22 cellular contexts compared by ENCODE assay signal in genomic region chr2:11333431-11334183, GRCh38. TPM values are rescaled to one million over a fixed set of nuclear protein-coding genes. Genes with fewer than 3 reads are reported as not detected.
DNase-seq lines count a peak whose midpoint lies in the region; ATAC-seq, FAIRE-seq and TF ChIP-seq lines count a peak whose summit lies in the region.
"Had no signal": no experiment of that assay in that cellular context is flagged by ENCODE, and none has a peak within 500 bp of the region (broad histone marks: within the 10 kb centered on the region; RNA-seq: fewer than 3 reads in every experiment).

No MANE protein-coding gene starts in this region.

- POLR2A ChIA-PET in HepG2 (lab: Yijun Ruan, JAX): interaction anchor here (1.4 to 4.5 kb wide), 3 partner anchors 11 to 21 kb away, joined by 4 to 28 read pairs (median 6); partner anchors contain the start of gene ROCK2
- POLR2A ChIA-PET in OCI-LY7 (lab: Charles Lee): interaction anchor here (0.6 to 0.7 kb wide), 3 partner anchors 9 to 755 kb away, joined by 3 to 7 read pairs (median 3); no protein-coding TSS in a partner anchor

- H3K9me2 ChIP-seq in Karpas-422 (replicated peaks; ENCODE audit: insufficient read depth, low read length): no peaks in the 10 kb centered on the region
- no peaks in the 10 kb centered on the region for H3K9me2 ChIP-seq in OCI-LY7 (ENCODE audit: insufficient read depth, low read length)

- CTCF ChIA-PET in HepG2 (lab: Yijun Ruan, JAX; ENCODE audit: low intra/inter-chr PET ratio, low total read pairs): no interaction called here
- CTCF ChIA-PET in OCI-LY7 (lab: Charles Lee; ENCODE audit: unreplicated experiment): no interaction called here

- H3K4me1 ChIP-seq in Karpas-422 (ENCODE audit: low read length) (no peaks in the 10 kb centered on the region), HepG2 (ENCODE audit: insufficient read depth, low read length) (peaks cover 82% of the 10 kb centered on the region), psoas muscle (peaks cover 46% of the 10 kb centered on the region), OCI-LY7 (ENCODE audit: insufficient read depth, low read length, poor library complexity, severe bottlenecking) (no peaks in the 10 kb centered on the region)

- peaks cover 4% of the 10 kb centered on the region for H3K9me3 Mint-ChIP-seq in T-helper 2 cell treated with Interferon-gamma antibody and Interleukin-4, amounts not matched to agents 5 μg/mL and 100 μg/mL, for 36 hours
- H3K9me3 Mint-ChIP-seq: HFFc6 had no signal

- no peak for TF ChIP-seq POLR2A in HepG2 (IDR thresholded peaks at IDR 0.05; ENCODE audit: insufficient read depth in 1 of 2, low read depth in 2 of 2, low read length in 2 of 2)

- H3K36me3 Mint-ChIP-seq in T-helper 2 cell treated with Interferon-gamma antibody and Interleukin-4, amounts not matched to agents 5 μg/mL and 100 μg/mL, for 36 hours (ENCODE audit: low read depth): peaks cover 3% of the 10 kb centered on the region

- no peak overlapping the region for H3K9ac ChIP-seq in Karpas-422 (ENCODE audit: low read length)
- H3K9ac ChIP-seq in HepG2 (ENCODE audit: insufficient read depth, low read depth, low read length): no peak overlapping the region

- H2AFZ ChIP-seq in Karpas-422 (ENCODE audit: low read length) (no peak overlapping the region), HepG2 (ENCODE audit: low read length) (no peak overlapping the region), OCI-LY7 (ENCODE audit: low read length) (no peak overlapping the region)
- H2AFZ ChIP-seq: GM23338 had no signal

- H4K20me1 ChIP-seq in Karpas-422 (ENCODE audit: insufficient read depth, low read depth, low read length): peaks cover 19% of the 10 kb centered on the region; the same call in 1 of the 2 replicates
- H4K20me1 ChIP-seq in HepG2 (ENCODE audit: insufficient read depth, low read length): peaks cover 93% of the 10 kb centered on the region
- H4K20me1 ChIP-seq in OCI-LY7 (ENCODE audit: insufficient read depth, low read length): 0 out of 2 replicates have a peak, but pooled peaks cover 3% of the 10 kb centered on the region

- H3K27ac ChIP-seq in Karpas-422 (ENCODE audit: low read length) (no peak overlapping the region), HepG2 (ENCODE audit: extremely low read length, insufficient read depth, low read length) (no peak overlapping the region), psoas muscle (peak overlapping the region; percentile 26), OCI-LY7 (ENCODE audit: low read depth, low read length, poor library complexity, severe bottlenecking) (no peak overlapping the region)
- H3K27ac ChIP-seq: C4-2B, HL-60 had no signal

- intact Hi-C loops in HepG2 (cut with micrococcal nuclease; ENCODE audit: unreplicated experiment) (no loop called here), psoas muscle (cut with DNase I) (no loop called here), OCI-LY7 (cut with micrococcal nuclease; ENCODE audit: unreplicated experiment) (no loop called here)

- H3K4me3 Mint-ChIP-seq in T-helper 2 cell treated with Interferon-gamma antibody and Interleukin-4, amounts not matched to agents 5 μg/mL and 100 μg/mL, for 36 hours: no peak overlapping the region
- H3K4me3 Mint-ChIP-seq: CD4-positive, alpha-beta T cell; GM23338; HFFc6 had no signal

- in situ Hi-C loops in HepG2 (cut with HindIII; ENCODE audit: extremely low pct_ligation_motif_present, low pct_unique_long_range_greater_than_20kb): no loop called here

- BruUV-seq in HepG2 (replicated peaks; lab: Mats Ljungman, UMichigan): no TSS peak
- BruUV-seq in OCI-LY7 (replicated peaks; lab: Mats Ljungman, UMichigan): no TSS peak

- H3K4me2 ChIP-seq in Karpas-422 (ENCODE audit: low read depth, low read length, poor library complexity, severe bottlenecking) (no peak overlapping the region), HepG2 (ENCODE audit: low read depth, low read length) (no peak overlapping the region), OCI-LY7 (ENCODE audit: low read length) (no peak overlapping the region)
- H3K4me2 ChIP-seq: GM23338 had no signal

- H3K36me3 ChIP-seq in Karpas-422 (ENCODE audit: insufficient read depth, low read length): no peaks in the 10 kb centered on the region
- peaks cover 0 to 2% of the 10 kb centered on the region in 2 experiments; a peak in 3 of 5 replicates for H3K36me3 ChIP-seq in HepG2 (replicated peaks in 1 of 2; ENCODE audit: control insufficient read depth in 1 of 2, insufficient read depth in 2 of 2, low read length in 2 of 2)
- no peaks in the 10 kb centered on the region for H3K36me3 ChIP-seq in psoas muscle (ENCODE audit: insufficient read depth in 1 of 2, low read depth in 1 of 2)
- no peaks in the 10 kb centered on the region for H3K36me3 ChIP-seq in OCI-LY7 (ENCODE audit: insufficient read depth, low read length)

- H3K27me3 Mint-ChIP-seq in T-helper 2 cell treated with Interferon-gamma antibody and Interleukin-4, amounts not matched to agents 5 μg/mL and 100 μg/mL, for 36 hours (ENCODE audit: low read depth): no peaks in the 10 kb centered on the region
- H3K27me3 Mint-ChIP-seq: CD4-positive, alpha-beta T cell had no signal

- H3K27me3 ChIP-seq in Karpas-422 (ENCODE audit: low read length): no peaks in the 10 kb centered on the region
- H3K27me3 ChIP-seq in HepG2 (ENCODE audit: control insufficient read depth in 1 of 2, insufficient read depth in 2 of 2, low read length in 2 of 2): no peaks in the 10 kb centered on the region
- no peaks in the 10 kb centered on the region for H3K27me3 ChIP-seq in psoas muscle (ENCODE audit: insufficient read depth in 3 of 3, low read length in 2 of 3)

- 92% methylated on average over 2 of the region's 2 CpGs for WGBS in HepG2 (ENCODE audit: low lambda C conversion rate)
- WGBS in psoas muscle, 3 donors: 50 to 80% (median 54%) methylated on average over 2 of the region's 2 CpGs

- no peak for TF ChIP-seq EP300 in HepG2 (IDR thresholded peaks at IDR 0.05; ENCODE audit: low read depth in 2 of 2, low read length in 2 of 2)
- no peak for TF ChIP-seq EP300 in HepG2 (CRISPR knock-in tag; IDR thresholded peaks at IDR 0.05; ENCODE audit: borderline replicate concordance)

- peaks cover 5% of the 10 kb centered on the region for H3K4me1 Mint-ChIP-seq in T-helper 2 cell treated with Interferon-gamma antibody and Interleukin-4, amounts not matched to agents 5 μg/mL and 100 μg/mL, for 36 hours (ENCODE audit: low read depth)
- H3K4me1 Mint-ChIP-seq: GM23338 had no signal

- TF ChIP-seq RAD21 in HepG2 (CRISPR knock-in tag; IDR thresholded peaks at IDR 0.05): no peak

- DNase-seq in Karpas-422: peak; percentile 7
- DNase-seq in HepG2 (ENCODE audit: low spot score): no peak
- no peak for DNase-seq in psoas muscle
- no peak for DNase-seq in OCI-LY7 (ENCODE audit: low spot score)
- no peak for DNase-seq in T-helper 2 cell treated with Interferon-gamma antibody and Interleukin-4, amounts not matched to agents 5 μg/mL and 100 μg/mL, for 36 hours (ENCODE audit: low spot score)
- no peak for DNase-seq in iPS-NIHi11 (ENCODE audit: low spot score)
- DNase-seq: ACHN; AML-193; CD4-positive, alpha-beta T cell; DMS153; DMS79; GDM1; H7; HFFc6; IMR-90 had no signal

- H3K9me3 ChIP-seq in Karpas-422 (ENCODE audit: low read length): peaks cover 6% of the 10 kb centered on the region; the same call in 1 of the 2 replicates
- H3K9me3 ChIP-seq in HepG2 (ENCODE audit: low read length): no peaks in the 10 kb centered on the region
- H3K9me3 ChIP-seq in psoas muscle: no peaks in the 10 kb centered on the region
- peaks cover 5% of the 10 kb centered on the region; the same call in 1 of the 2 replicates for H3K9me3 ChIP-seq in OCI-LY7 (ENCODE audit: low read length)

- ATAC-seq in HepG2 (no peak), psoas muscle (no peak), GM21360 (IDR thresholded peaks at IDR 0.05; ENCODE audit: unreplicated experiment) (no peak)
- ATAC-seq: GM23338, HCT116 had no signal

- H3K27ac Mint-ChIP-seq in T-helper 2 cell treated with Interferon-gamma antibody and Interleukin-4, amounts not matched to agents 5 μg/mL and 100 μg/mL, for 36 hours: no peak overlapping the region
- H3K27ac Mint-ChIP-seq: CD4-positive, alpha-beta T cell; GM23338; HFFc6 had no signal

- no peak overlapping the region for H3K4me3 ChIP-seq in Karpas-422 (ENCODE audit: low read length)
- H3K4me3 ChIP-seq in HepG2 (replicated peaks in 1 of 3; ENCODE audit: insufficient read depth in 1 of 3, low read depth in 2 of 3, low read length in 3 of 3): no peak overlapping the region
- no peak overlapping the region for H3K4me3 ChIP-seq in psoas muscle
- H3K4me3 ChIP-seq in OCI-LY7 (ENCODE audit: low read depth, low read length, poor library complexity, severe bottlenecking): no peak overlapping the region
- H3K4me3 ChIP-seq: GM23338 had no signal

- H3K79me2 ChIP-seq in Karpas-422 (ENCODE audit: low read length): peaks cover 19% of the 10 kb centered on the region
- peaks cover 95% of the 10 kb centered on the region for H3K79me2 ChIP-seq in HepG2 (ENCODE audit: insufficient read depth, low read length)
- H3K79me2 ChIP-seq in OCI-LY7 (ENCODE audit: insufficient read depth, low read depth, low read length): peaks cover 66% of the 10 kb centered on the region

- no peak for TF ChIP-seq CTCF in HepG2 (CRISPR knock-in tag; IDR thresholded peaks at IDR 0.05)
- no peak for TF ChIP-seq CTCF in psoas muscle (IDR thresholded peaks at IDR 0.05)
- no peak for TF ChIP-seq CTCF in OCI-LY7 (conservative IDR thresholded peaks at IDR 0.05; ENCODE audit: low read length)

- FAIRE-seq in HepG2 (lab: Jason Lieb, UNC): no peak
- FAIRE-seq: GM12892, GM18507 had no signal

RNA-seq across cellular contexts. Expression of gene ROCK2, which starts 10.8 kb away (rescaled TPM):
- total RNA-seq in Karpas-422 (2014; rRNA removed; shearing (Covaris generic); ENCODE audit: low replicate concordance): 7.4 and 14.2 TPM in 2 replicates
- total RNA-seq in HepG2 (2016; rRNA removed; fragmentation: Illumina TruSeq; extraction: Trizol): 119 and 174 TPM in 2 replicates
- total RNA-seq in HepG2 (2016; cell fraction: cytosol; rRNA removed; fragmentation: Illumina TruSeq; extraction: Trizol; ENCODE audit: low read depth): 13.0 and 13.5 TPM in 2 replicates
- 112 and 164 TPM in 2 replicates for total RNA-seq in HepG2 (2016; cell fraction: insoluble cytoplasmic fraction; rRNA removed; fragmentation: Illumina TruSeq; extraction: Trizol)
- total RNA-seq in HepG2 (2016; cell fraction: membrane; rRNA removed; fragmentation: Illumina TruSeq; extraction: Trizol): 35.2 and 39.5 TPM in 2 replicates
- total RNA-seq in HepG2 (2016; cell fraction: nucleus; rRNA removed; fragmentation: Illumina TruSeq; extraction: Trizol): 134 and 149 TPM in 2 replicates
- polyA plus RNA-seq in HepG2 (2011; rRNA removed): 31.9 and 38.1 TPM in 2 replicates
- 14.6 and 24.9 TPM in 2 replicates for polyA plus RNA-seq in HepG2 (2011; cell fraction: cytosol; rRNA removed)
- 19.3 and 29.4 TPM in 2 replicates for polyA plus RNA-seq in HepG2 (2011; cell fraction: nucleus; rRNA removed)
- 62.4 and 98.0 TPM in 2 replicates for polyA plus RNA-seq in HepG2 (2012)
- polyA plus RNA-seq in HepG2 (2016; cell fraction: cytosol; fragmentation: Illumina TruSeq; extraction: Trizol; ENCODE audit: low read depth): 1.6 and 1.8 TPM in 2 replicates
- polyA plus RNA-seq in HepG2 (2016; cell fraction: insoluble cytoplasmic fraction; fragmentation: Illumina TruSeq; extraction: Trizol; ENCODE audit: low read depth): 87.7 and 90.4 TPM in 2 replicates
- polyA plus RNA-seq in HepG2 (2016; cell fraction: membrane; fragmentation: Illumina TruSeq; extraction: Trizol; ENCODE audit: low read depth): 6.9 and 8.4 TPM in 2 replicates
- polyA plus RNA-seq in HepG2 (2016; cell fraction: nucleus; fragmentation: Illumina TruSeq; extraction: Trizol; ENCODE audit: insufficient read depth, low read depth): 77.5 and 87.9 TPM in 2 replicates
- polyA minus RNA-seq in HepG2 (2011; rRNA and poly(A)+ RNA removed; ENCODE audit: low replicate concordance): 17.3 and 25.8 TPM in 2 replicates
- polyA minus RNA-seq in HepG2 (2011; cell fraction: cytosol; rRNA and poly(A)+ RNA removed): 82.6 and 95.3 TPM in 2 replicates
- 275 and 284 TPM in 2 replicates for polyA minus RNA-seq in HepG2 (2011; cell fraction: nucleus; rRNA and poly(A)+ RNA removed)
- 10 to 100 TPM; 59.9 to 80.1 (median 62.4) TPM for total RNA-seq in psoas muscle
- polyA plus RNA-seq in psoas muscle: 10 to 100 TPM; 12.1 to 84.4 (median 25.8) TPM
- total RNA-seq in OCI-LY7 (2014; rRNA removed; shearing (Covaris generic)): 12.4 and 15.5 TPM in 2 replicates
- total RNA-seq in OCI-LY7 (2022): 21.0 and 23.4 TPM in 2 replicates
